Comparison of ENCODE assay signal across 21 cellular contexts in the genomic region with DNA sequence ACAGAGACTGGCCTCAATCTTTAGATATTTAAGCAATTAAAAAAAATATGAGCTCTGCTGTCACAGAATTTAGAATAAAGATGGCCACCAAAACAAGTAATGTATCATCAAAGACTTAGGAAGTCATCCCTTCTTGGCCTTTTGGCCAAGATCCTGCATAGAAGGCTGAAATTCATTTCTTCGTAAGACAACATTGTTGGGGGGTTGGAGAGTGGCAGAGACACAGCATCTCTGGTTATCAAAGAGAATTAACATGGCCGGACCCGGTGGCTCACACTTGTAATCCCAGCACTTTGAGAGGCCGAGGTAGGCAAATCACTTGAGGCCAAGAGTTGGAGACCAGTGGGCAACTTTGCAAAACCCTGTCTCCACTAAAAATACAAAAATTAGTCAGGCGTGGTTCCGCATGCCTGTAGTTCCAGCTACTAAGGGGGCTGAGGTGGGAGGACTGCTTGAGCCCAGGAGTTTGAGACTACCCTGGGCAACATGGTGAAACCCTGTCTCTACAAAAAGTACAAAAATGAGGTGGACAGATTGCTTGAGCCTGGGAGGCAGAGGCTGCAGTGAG. TPM values are rescaled to one million over a fixed set of nuclear protein-coding genes. Genes with fewer than 3 reads are reported as not detected.
DNase-seq lines count a peak whose midpoint lies in the region; ATAC-seq and TF ChIP-seq lines count a peak whose summit lies in the region.
"Had no signal": no experiment of that assay in that cellular context is flagged by ENCODE, and none has a peak within 500 bp of the region (broad histone marks: within the 10 kb centered on the region; RNA-seq: fewer than 3 reads in every experiment).

No MANE protein-coding gene starts in this region.

- peak overlapping the region; percentile 69 to 89 (median 81) for H3K27ac Mint-ChIP-seq in CD4-positive, CD25-positive, alpha-beta regulatory T cell
- peak overlapping the region in 7 of 8 donors; percentile 64 to 91 (median 84) for H3K27ac Mint-ChIP-seq in CD8-positive, alpha-beta memory T cell
- peak overlapping the region in 4 of 6 donors; percentile 6 to 57 (median 29) for H3K27ac Mint-ChIP-seq in immature natural killer cell

- intact Hi-C loops in OCI-LY7 (cut with micrococcal nuclease; ENCODE audit: unreplicated experiment): loop anchor here (5.0 to 10.0 kb wide), 5 partner anchors 97 to 1276 kb away; partner anchors contain the start of genes HERC3, HERC6 and PYURF

- CTCF ChIA-PET in CD8-positive, alpha-beta memory T cell (lab: Charles Lee): interaction anchor here (1.4 to 1.7 kb wide), 2 partner anchors 19 to 235 kb away, joined by 4 read pairs; no protein-coding TSS in a partner anchor
- CTCF ChIA-PET in OCI-LY7 (lab: Charles Lee; ENCODE audit: unreplicated experiment): interaction anchor here (1.2 kb wide), 1 partner anchor 11 kb away, joined by 3 read pairs; no protein-coding TSS in a partner anchor

- H3K4me1 ChIP-seq in CD4-positive, CD25-positive, alpha-beta regulatory T cell (ENCODE audit: control insufficient read depth, insufficient read depth, low read length, poor library complexity, severe bottlenecking): peaks cover 40% of the 10 kb centered on the region
- peaks cover 39% of the 10 kb centered on the region for H3K4me1 ChIP-seq in CD8-positive, alpha-beta memory T cell (ENCODE audit: insufficient read depth, low read length)
- H3K4me1 ChIP-seq in OCI-LY7 (ENCODE audit: insufficient read depth, low read length, poor library complexity, severe bottlenecking): peaks cover 60% of the 10 kb centered on the region

- 0 out of 2 replicates have a peak, but pooled peaks cover 7% of the 10 kb centered on the region for H4K20me1 ChIP-seq in OCI-LY7 (ENCODE audit: insufficient read depth, low read length)

- H3K27me3 ChIP-seq in CD4-positive, CD25-positive, alpha-beta regulatory T cell (ENCODE audit: control insufficient read depth, insufficient read depth, low read length): no peaks in the 10 kb centered on the region
- no peaks in the 10 kb centered on the region for H3K27me3 ChIP-seq in CD8-positive, alpha-beta memory T cell (ENCODE audit: insufficient read depth, low read length, poor library complexity, severe bottlenecking)
- H3K27me3 ChIP-seq: MG63, Peyer's patch, right atrium auricular region, tibial nerve had no signal

- no peak for ATAC-seq in CD4-positive, CD25-positive, alpha-beta regulatory T cell (ENCODE audit: low read depth in 2 of 2)
- ATAC-seq in HG02588 (IDR thresholded peaks at IDR 0.05; ENCODE audit: unreplicated experiment): no peak
- no peak for ATAC-seq in GM21367 (IDR thresholded peaks at IDR 0.05; ENCODE audit: unreplicated experiment)

- H3K36me3 Mint-ChIP-seq in CD4-positive, CD25-positive, alpha-beta regulatory T cell: peaks cover 23% of the 10 kb centered on the region
- H3K36me3 Mint-ChIP-seq in CD8-positive, alpha-beta memory T cell: peaks cover 0 to 49% (median 6%) of the 10 kb centered on the region in 3 donors
- peaks cover 4 to 19% (median 6%) of the 10 kb centered on the region in 3 donors for H3K36me3 Mint-ChIP-seq in immature natural killer cell

- no peak overlapping the region for H3K4me3 ChIP-seq in CD4-positive, CD25-positive, alpha-beta regulatory T cell (ENCODE audit: low read depth, low read length)
- H3K4me3 ChIP-seq in CD8-positive, alpha-beta memory T cell (ENCODE audit: low read length): no peak overlapping the region
- H3K4me3 ChIP-seq in OCI-LY7 (ENCODE audit: low read depth, low read length, poor library complexity, severe bottlenecking): peak overlapping the region; percentile 79
- H3K4me3 ChIP-seq: coronary artery, MG63, Peyer's patch, tibial nerve had no signal

- no peak for TF ChIP-seq CTCF in OCI-LY7 (conservative IDR thresholded peaks at IDR 0.05; ENCODE audit: low read length)

- H3K9me2 ChIP-seq in OCI-LY7 (ENCODE audit: insufficient read depth, low read length): no peaks in the 10 kb centered on the region

- POLR2A ChIA-PET in CD8-positive, alpha-beta memory T cell (lab: Charles Lee): no interaction called here
- POLR2A ChIA-PET in OCI-LY7 (lab: Charles Lee): interaction anchor here (0.7 to 4.4 kb wide), 6 partner anchors 7 to 40 kb away, joined by 3 to 21 read pairs (median 5); no protein-coding TSS in a partner anchor

- no peak overlapping the region; the same call in 1 of the 2 replicates for H2AFZ ChIP-seq in OCI-LY7 (ENCODE audit: low read length)

- H3K36me3 ChIP-seq in CD4-positive, CD25-positive, alpha-beta regulatory T cell (ENCODE audit: control insufficient read depth, insufficient read depth, low read length): peaks cover 21% of the 10 kb centered on the region
- no peaks in the 10 kb centered on the region for H3K36me3 ChIP-seq in CD8-positive, alpha-beta memory T cell (ENCODE audit: insufficient read depth, low read length)
- H3K36me3 ChIP-seq in OCI-LY7 (ENCODE audit: insufficient read depth, low read length): peaks cover 48% of the 10 kb centered on the region
- H3K36me3 ChIP-seq: MG63, Peyer's patch, tibial nerve, WERI-Rb-1 had no signal

- H3K9me3 ChIP-seq in CD4-positive, CD25-positive, alpha-beta regulatory T cell (ENCODE audit: control insufficient read depth in 2 of 2, low read length in 2 of 2): no peaks in the 10 kb centered on the region
- H3K9me3 ChIP-seq in CD8-positive, alpha-beta memory T cell (ENCODE audit: low read length): no peaks in the 10 kb centered on the region
- no peaks in the 10 kb centered on the region for H3K9me3 ChIP-seq in OCI-LY7 (ENCODE audit: low read length)
- H3K9me3 ChIP-seq: MG63, Peyer's patch, tibial nerve had no signal

- no peak overlapping the region for H3K27ac ChIP-seq in CD4-positive, CD25-positive, alpha-beta regulatory T cell (ENCODE audit: insufficient read depth, low read length, poor library complexity, severe bottlenecking)
- no peak overlapping the region for H3K27ac ChIP-seq in CD8-positive, alpha-beta memory T cell (ENCODE audit: low read depth, low read length)
- peak overlapping the region; percentile 91 for H3K27ac ChIP-seq in OCI-LY7 (ENCODE audit: low read depth, low read length, poor library complexity, severe bottlenecking)
- H3K27ac ChIP-seq: coronary artery, epithelial cell of prostate, WERI-Rb-1 had no signal

- H3K27me3 Mint-ChIP-seq in CD4-positive, CD25-positive, alpha-beta regulatory T cell: peaks cover 10% of the 10 kb centered on the region
- H3K27me3 Mint-ChIP-seq in CD8-positive, alpha-beta memory T cell: peaks cover 0 to 1% of the 10 kb centered on the region in 2 donors
- peaks cover 9 to 21% (median 16%) of the 10 kb centered on the region in 3 donors for H3K27me3 Mint-ChIP-seq in immature natural killer cell (ENCODE audit: low read depth in 3 of 3)

- BruUV-seq in OCI-LY7 (replicated peaks; lab: Mats Ljungman, UMichigan): no TSS peak

- peaks cover 82% of the 10 kb centered on the region for H3K79me2 ChIP-seq in OCI-LY7 (ENCODE audit: insufficient read depth, low read depth, low read length)

- peak overlapping the region; percentile 98 for H3K4me2 ChIP-seq in OCI-LY7 (ENCODE audit: low read length)

- peak overlapping the region; percentile 24 to 85 (median 66) for H3K4me3 Mint-ChIP-seq in CD4-positive, CD25-positive, alpha-beta regulatory T cell
- peak overlapping the region; percentile 9 to 77 (median 61) for H3K4me3 Mint-ChIP-seq in CD8-positive, alpha-beta memory T cell
- H3K4me3 Mint-ChIP-seq in immature natural killer cell: peak overlapping the region in 1 of 5 donors; percentile 4

- peaks cover 18 to 77% (median 56%) of the 10 kb centered on the region in 4 donors for H3K4me1 Mint-ChIP-seq in CD4-positive, CD25-positive, alpha-beta regulatory T cell
- H3K4me1 Mint-ChIP-seq in CD8-positive, alpha-beta memory T cell: peaks cover 67 to 84% (median 84%) of the 10 kb centered on the region in 3 donors
- peaks cover 49 to 87% of the 10 kb centered on the region in 2 donors for H3K4me1 Mint-ChIP-seq in immature natural killer cell

- no peak for DNase-seq in CD4-positive, CD25-positive, alpha-beta regulatory T cell
- DNase-seq in CD8-positive, alpha-beta memory T cell: no peak
- DNase-seq in OCI-LY7 (ENCODE audit: low spot score) (peak; percentile 74), immature natural killer cell (no peak), mesenteric fat pad (ENCODE audit: low spot score) (no peak), RPMI8226 (no peak)
- DNase-seq: amniotic stem cell, C1 segment of cervical spinal cord, DND-41, MG63, NCI-H2029, NCI-H69, SW 1271, WERI-Rb-1 had no signal

- H3K9me3 Mint-ChIP-seq in CD4-positive, CD25-positive, alpha-beta regulatory T cell: no peaks in the 10 kb centered on the region
- no peaks in the 10 kb centered on the region for H3K9me3 Mint-ChIP-seq in CD8-positive, alpha-beta memory T cell
- H3K9me3 Mint-ChIP-seq in immature natural killer cell: peaks cover 0 to 4% (median 0%) of the 10 kb centered on the region in 6 donors

RNA-seq across cellular contexts. Expression of gene PPM1K, which starts 4.0 kb away (rescaled TPM):
- total RNA-seq in CD4-positive, CD25-positive, alpha-beta regulatory T cell: 84.1 TPM
- 10 to 100 TPM; 64.4 to 85.2 (median 77.2) TPM for polyA plus RNA-seq in CD4-positive, CD25-positive, alpha-beta regulatory T cell
- total RNA-seq in CD8-positive, alpha-beta memory T cell: 10 to 100 TPM; 38.2 to 44.3 TPM
- 81.9 TPM for polyA plus RNA-seq in CD8-positive, alpha-beta memory T cell
- total RNA-seq in OCI-LY7 (2014; rRNA removed; shearing (Covaris generic)): 65.7 and 83.9 TPM in 2 replicates
- 80.0 and 87.7 TPM in 2 replicates for total RNA-seq in OCI-LY7 (2022)
- polyA plus RNA-seq in immature natural killer cell: 10 to 100 TPM; 25.5 to 57.1 (median 55.5) TPM
- 10.4 TPM for total RNA-seq in mesenteric fat pad

Comparison
In these comparisons a context has a peak if more than half of its experiments do, and no peak if none do; other contexts are left out.
1. H3K27ac Mint-ChIP-seq: peak in every context shown above with its lines; median percentile 84 in CD8-positive, alpha-beta memory T cell; 81 in CD4-positive, CD25-positive, alpha-beta regulatory T cell; 29 in immature natural killer cell.